In genomic region chr6:33014841-33015634, GRCh38 we compare ENCODE assay signal across 8 cellular contexts. TPM values are rescaled to one million over a fixed set of nuclear protein-coding genes. Genes with fewer than 3 reads are reported as not detected.
A peak's percentile ranks its signal among the peaks of the same experiment; 100 is the strongest.
DNase-seq lines count a peak whose midpoint lies in the region; ATAC-seq and TF ChIP-seq lines count a peak whose summit lies in the region.

No MANE protein-coding gene starts in this region.

- ATAC-seq in activated CD8-positive, alpha-beta T cell treated with anti-CD3 and anti-CD28 coated beads for 36 hours, result peak; percentile 83
- no peak for ATAC-seq in HG02981 (IDR thresholded peaks at IDR 0.05; ENCODE audit: unreplicated experiment)
- ATAC-seq in HG02885 (IDR thresholded peaks at IDR 0.05; ENCODE audit: poor library complexity, unreplicated experiment), result no peak

- H3K4me1 Mint-ChIP-seq in activated CD8-positive, alpha-beta T cell treated with anti-CD3 and anti-CD28 coated beads for 36 hours (ENCODE audit: low read depth), result peaks cover 21% of the 10 kb centered on the region
- H3K4me1 Mint-ChIP-seq in neural progenitor cell, result peaks cover 5% of the 10 kb centered on the region

- no peak overlapping the region for H3K4me3 ChIP-seq in neural progenitor cell

- DNase-seq in D341Med (ENCODE audit: low spot score), result peak; percentile 66
- DNase-seq in HS-5 (ENCODE audit: low read depth), result peak; percentile 42
- DNase-seq in NCI-H748 (lab: John Stamatoyannopoulos, UW; ENCODE audit: unreplicated experiment), result peak; percentile 75
- peak; percentile 62 for DNase-seq in activated CD8-positive, alpha-beta T cell treated with anti-CD3 and anti-CD28 coated beads for 36 hours
- peak; percentile 82 for DNase-seq in fibroblast of the conjunctiva (ENCODE audit: low read depth)
- DNase-seq in neural progenitor cell (ENCODE audit: low spot score), result peak; percentile 81

- CTCF ChIA-PET in activated CD8-positive, alpha-beta T cell treated with anti-CD3 and anti-CD28 coated beads for 36 hours (lab: Charles Lee), result interaction anchor here (0.6 to 4.7 kb wide), 42 partner anchors 11 to 234 kb away, joined by 3 to 42 read pairs (median 4); partner anchors contain the start of genes HLA-DMA and HLA-DPB1

- H3K9me3 Mint-ChIP-seq in activated CD8-positive, alpha-beta T cell treated with anti-CD3 and anti-CD28 coated beads for 36 hours, result no peaks in the 10 kb centered on the region
- no peaks in the 10 kb centered on the region for H3K9me3 Mint-ChIP-seq in neural progenitor cell

- H2AFZ ChIP-seq in neural progenitor cell (replicated peaks), result peak overlapping the region; percentile 84

- no peaks in the 10 kb centered on the region for H3K27me3 ChIP-seq in neural progenitor cell

- H3K4me2 ChIP-seq in neural progenitor cell, result no peak overlapping the region

- POLR2A ChIA-PET in activated CD8-positive, alpha-beta T cell treated with anti-CD3 and anti-CD28 coated beads for 36 hours (lab: Charles Lee), result no interaction called here

- no peak overlapping the region for H3K4me3 Mint-ChIP-seq in activated CD8-positive, alpha-beta T cell treated with anti-CD3 and anti-CD28 coated beads for 36 hours
- H3K4me3 Mint-ChIP-seq in neural progenitor cell, result no peak overlapping the region

- TF ChIP-seq CTCF in activated CD8-positive, alpha-beta T cell treated with anti-CD3 and anti-CD28 coated beads for 36 hours (IDR thresholded peaks at IDR 0.05), result peak; percentile 80
- TF ChIP-seq CTCF in neural progenitor cell (IDR thresholded peaks at IDR 0.05), result peak; percentile 81

- H3K27me3 Mint-ChIP-seq in activated CD8-positive, alpha-beta T cell treated with anti-CD3 and anti-CD28 coated beads for 36 hours, result no peaks in the 10 kb centered on the region
- H3K27me3 Mint-ChIP-seq in neural progenitor cell (ENCODE audit: insufficient read depth, low read depth), result peaks cover under 1% of the 10 kb centered on the region

- H3K36me3 Mint-ChIP-seq in activated CD8-positive, alpha-beta T cell treated with anti-CD3 and anti-CD28 coated beads for 36 hours (ENCODE audit: low read depth), result no peaks in the 10 kb centered on the region
- H3K36me3 Mint-ChIP-seq in neural progenitor cell, result no peaks in the 10 kb centered on the region

- no peaks in the 10 kb centered on the region for H3K79me2 ChIP-seq in neural progenitor cell (ENCODE audit: low read depth)

- no peak overlapping the region for H3K27ac Mint-ChIP-seq in activated CD8-positive, alpha-beta T cell treated with anti-CD3 and anti-CD28 coated beads for 36 hours
- H3K27ac Mint-ChIP-seq in neural progenitor cell, result no peak overlapping the region

- H4K20me1 ChIP-seq in neural progenitor cell (ENCODE audit: low read depth), result no peaks in the 10 kb centered on the region

- intact Hi-C loops in activated CD8-positive, alpha-beta T cell treated with anti-CD3 and anti-CD28 coated beads for 36 hours (cut with micrococcal nuclease), result loop anchor here (2.0 to 5.0 kb wide), 2 partner anchors 62 to 78 kb away; partner anchors contain the start of gene HLA-DPB1

- no peaks in the 10 kb centered on the region for H3K36me3 ChIP-seq in neural progenitor cell

- no peaks in the 10 kb centered on the region for H3F3A ChIP-seq in neural progenitor cell (ENCODE audit: low read depth)

- no peaks in the 10 kb centered on the region for H3K9me3 ChIP-seq in neural progenitor cell (ENCODE audit: low read depth)

- H3K27ac ChIP-seq in neural progenitor cell, result no peak overlapping the region

- peaks cover 8% of the 10 kb centered on the region for H3K4me1 ChIP-seq in neural progenitor cell

- H3K9ac ChIP-seq in neural progenitor cell, result no peak overlapping the region

RNA-seq across cellular contexts. Expression of gene HLA-DOA, which starts 5.6 kb away (rescaled TPM):
- 1 to 10 TPM; 6.4 to 8.1 TPM for total RNA-seq in activated CD8-positive, alpha-beta T cell treated with anti-CD3 and anti-CD28 coated beads for 36 hours
- total RNA-seq in neural progenitor cell (ENCODE audit: low replicate concordance), result 38.0 and 52.2 TPM in 2 replicates

RNA-seq across cellular contexts. Expression of gene BRD2, which starts 46.6 kb away (rescaled TPM):
- total RNA-seq in activated CD8-positive, alpha-beta T cell treated with anti-CD3 and anti-CD28 coated beads for 36 hours, result 100 to 1,000 TPM; 219 to 235 TPM
- 202 and 211 TPM in 2 replicates for total RNA-seq in neural progenitor cell (ENCODE audit: low replicate concordance)

RNA-seq across cellular contexts. Expression of gene HLA-DPA1, which starts 58.4 kb away (rescaled TPM):
- 10 to 100 TPM; 27.6 to 27.9 TPM for total RNA-seq in activated CD8-positive, alpha-beta T cell treated with anti-CD3 and anti-CD28 coated beads for 36 hours
- total RNA-seq in neural progenitor cell (ENCODE audit: low replicate concordance), result 1.5 and 2.8 TPM in 2 replicates
